ENCODE assay signal across 1 cellular context in the genomic region with DNA sequence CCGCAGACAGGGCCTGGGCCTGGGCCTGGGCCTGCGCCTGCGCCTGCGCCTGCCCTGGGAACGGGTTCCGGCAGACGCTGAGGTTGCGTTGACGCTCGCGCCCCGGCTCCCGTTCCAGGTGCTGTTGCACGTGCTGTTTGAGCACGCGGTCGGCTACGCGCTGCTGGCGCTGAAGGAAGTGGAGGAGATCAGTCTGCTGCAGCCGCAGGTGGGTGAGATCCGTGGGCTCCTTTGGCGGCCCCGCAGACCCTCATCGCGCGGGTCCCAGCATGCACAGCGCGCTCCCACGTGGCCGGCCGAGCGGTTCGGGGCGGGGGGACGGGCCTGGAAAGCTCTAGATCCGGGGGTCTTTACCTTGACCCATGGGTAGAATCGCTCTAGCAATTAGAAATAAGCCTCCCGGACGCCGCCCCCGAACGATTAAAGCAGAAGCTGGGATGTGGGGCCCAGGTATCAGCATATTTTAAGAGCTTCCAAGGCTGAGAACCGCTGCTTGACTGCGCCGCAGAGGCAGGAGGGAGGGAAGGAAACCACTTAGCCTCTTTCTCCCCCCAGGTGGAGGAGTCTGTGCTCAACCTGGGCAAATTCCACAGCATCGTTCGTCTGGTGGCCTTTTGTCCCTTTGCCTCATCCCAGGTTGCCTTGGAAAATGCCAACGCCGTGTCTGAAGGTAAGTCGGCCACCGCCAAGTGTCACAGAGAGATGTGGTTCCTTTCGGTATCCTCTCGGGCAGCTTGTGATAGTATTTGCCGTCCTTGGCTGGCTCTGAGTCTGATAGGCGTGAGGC.
A peak's percentile ranks its signal among the peaks of the same experiment; 100 is the strongest.
TF ChIP-seq lines count a peak whose summit lies in the region.

No MANE protein-coding gene starts in this region.

TF ChIP-seq in HEK293, 187 proteins besides CTCF, POLR2A, EP300 and RAD21 (continued from another document and continues in another):
- TF ChIP-seq, protein P1, sequence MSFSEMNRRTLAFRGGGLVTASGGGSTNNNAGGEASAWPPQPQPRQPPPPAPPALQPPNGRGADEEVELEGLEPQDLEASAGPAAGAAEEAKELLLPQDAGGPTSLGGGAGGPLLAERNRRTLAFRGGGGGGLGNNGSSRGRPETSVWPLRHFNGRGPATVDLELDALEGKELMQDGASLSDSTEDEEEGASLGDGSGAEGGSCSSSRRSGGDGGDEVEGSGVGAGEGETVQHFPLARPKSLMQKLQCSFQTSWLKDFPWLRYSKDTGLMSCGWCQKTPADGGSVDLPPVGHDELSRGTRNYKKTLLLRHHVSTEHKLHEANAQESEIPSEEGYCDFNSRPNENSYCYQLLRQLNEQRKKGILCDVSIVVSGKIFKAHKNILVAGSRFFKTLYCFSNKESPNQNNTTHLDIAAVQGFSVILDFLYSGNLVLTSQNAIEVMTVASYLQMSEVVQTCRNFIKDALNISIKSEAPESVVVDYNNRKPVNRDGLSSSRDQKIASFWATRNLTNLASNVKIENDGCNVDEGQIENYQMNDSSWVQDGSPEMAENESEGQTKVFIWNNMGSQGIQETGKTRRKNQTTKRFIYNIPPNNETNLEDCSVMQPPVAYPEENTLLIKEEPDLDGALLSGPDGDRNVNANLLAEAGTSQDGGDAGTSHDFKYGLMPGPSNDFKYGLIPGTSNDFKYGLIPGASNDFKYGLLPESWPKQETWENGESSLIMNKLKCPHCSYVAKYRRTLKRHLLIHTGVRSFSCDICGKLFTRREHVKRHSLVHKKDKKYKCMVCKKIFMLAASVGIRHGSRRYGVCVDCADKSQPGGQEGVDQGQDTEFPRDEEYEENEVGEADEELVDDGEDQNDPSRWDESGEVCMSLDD (tag by site-specific recombination; IDR thresholded peaks at IDR 0.05), result no peak
- TF ChIP-seq, protein P2, sequence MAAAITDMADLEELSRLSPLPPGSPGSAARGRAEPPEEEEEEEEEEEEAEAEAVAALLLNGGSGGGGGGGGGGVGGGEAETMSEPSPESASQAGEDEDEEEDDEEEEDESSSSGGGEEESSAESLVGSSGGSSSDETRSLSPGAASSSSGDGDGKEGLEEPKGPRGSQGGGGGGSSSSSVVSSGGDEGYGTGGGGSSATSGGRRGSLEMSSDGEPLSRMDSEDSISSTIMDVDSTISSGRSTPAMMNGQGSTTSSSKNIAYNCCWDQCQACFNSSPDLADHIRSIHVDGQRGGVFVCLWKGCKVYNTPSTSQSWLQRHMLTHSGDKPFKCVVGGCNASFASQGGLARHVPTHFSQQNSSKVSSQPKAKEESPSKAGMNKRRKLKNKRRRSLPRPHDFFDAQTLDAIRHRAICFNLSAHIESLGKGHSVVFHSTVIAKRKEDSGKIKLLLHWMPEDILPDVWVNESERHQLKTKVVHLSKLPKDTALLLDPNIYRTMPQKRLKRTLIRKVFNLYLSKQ (tag by site-specific recombination; IDR thresholded peaks at IDR 0.05; ENCODE audit: borderline replicate concordance), result no peak
- no peak for TF ChIP-seq ZBTB1 (tag by site-specific recombination; IDR thresholded peaks at IDR 0.05)
- TF ChIP-seq ZNF341 (tag by site-specific recombination; IDR thresholded peaks at IDR 0.05; ENCODE audit: low read depth), result 0 out of 2 replicates have a peak, but pooled peaks have one; percentile 13
- TF ChIP-seq SALL2 (tag by site-specific recombination; IDR thresholded peaks at IDR 0.05; ENCODE audit: borderline replicate concordance), result no peak
- no peak for TF ChIP-seq ZBTB26 (tag by site-specific recombination; optimal IDR thresholded peaks at IDR 0.05)
- TF ChIP-seq ZNF274 (IDR thresholded peaks at IDR 0.05; ENCODE audit: low read length), result no peak
- no peak for TF ChIP-seq ZNF274 (tag by site-specific recombination; IDR thresholded peaks at IDR 0.05; ENCODE audit: borderline replicate concordance)
- TF ChIP-seq SP2 (tag by site-specific recombination; IDR thresholded peaks at IDR 0.05), result no peak
- 0 out of 2 replicates have a peak, but pooled peaks have one; percentile 14 for TF ChIP-seq PATZ1 (tag by site-specific recombination; IDR thresholded peaks at IDR 0.05)
- TF ChIP-seq OSR2 (tag by site-specific recombination; IDR thresholded peaks at IDR 0.05), result no peak
- TF ChIP-seq ZNF311 (tag by site-specific recombination; IDR thresholded peaks at IDR 0.05; ENCODE audit: borderline replicate concordance), result no peak
- TF ChIP-seq ZNF16 (tag by site-specific recombination; IDR thresholded peaks at IDR 0.05; ENCODE audit: low read depth), result no peak
- peak; percentile 42; the same call in 1 of the 2 replicates for TF ChIP-seq ZNF501 (tag by site-specific recombination; IDR thresholded peaks at IDR 0.05)
- TF ChIP-seq ZNF488 (tag by site-specific recombination; IDR thresholded peaks at IDR 0.05), result no peak
- TF ChIP-seq, protein P3, sequence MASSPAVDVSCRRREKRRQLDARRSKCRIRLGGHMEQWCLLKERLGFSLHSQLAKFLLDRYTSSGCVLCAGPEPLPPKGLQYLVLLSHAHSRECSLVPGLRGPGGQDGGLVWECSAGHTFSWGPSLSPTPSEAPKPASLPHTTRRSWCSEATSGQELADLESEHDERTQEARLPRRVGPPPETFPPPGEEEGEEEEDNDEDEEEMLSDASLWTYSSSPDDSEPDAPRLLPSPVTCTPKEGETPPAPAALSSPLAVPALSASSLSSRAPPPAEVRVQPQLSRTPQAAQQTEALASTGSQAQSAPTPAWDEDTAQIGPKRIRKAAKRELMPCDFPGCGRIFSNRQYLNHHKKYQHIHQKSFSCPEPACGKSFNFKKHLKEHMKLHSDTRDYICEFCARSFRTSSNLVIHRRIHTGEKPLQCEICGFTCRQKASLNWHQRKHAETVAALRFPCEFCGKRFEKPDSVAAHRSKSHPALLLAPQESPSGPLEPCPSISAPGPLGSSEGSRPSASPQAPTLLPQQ (tag by site-specific recombination; IDR thresholded peaks at IDR 0.05), result no peak; the same call in 1 of the 2 replicates
- no peak for TF ChIP-seq ZNF768 (tag by site-specific recombination; IDR thresholded peaks at IDR 0.05)
- TF ChIP-seq SP3 (tag by site-specific recombination; IDR thresholded peaks at IDR 0.05), result no peak
- no peak for TF ChIP-seq PRDM10 (tag by site-specific recombination; IDR thresholded peaks at IDR 0.05)
- no peak for TF ChIP-seq ZNF701 (tag by site-specific recombination; IDR thresholded peaks at IDR 0.05)
- no peak for TF ChIP-seq TRIM28 (IDR thresholded peaks at IDR 0.05; ENCODE audit: borderline replicate concordance, low read length)
- peak; percentile 92 for TF ChIP-seq ZNF76 (tag by site-specific recombination; IDR thresholded peaks at IDR 0.05; ENCODE audit: borderline replicate concordance, low read depth)
- TF ChIP-seq MZF1 (tag by site-specific recombination; IDR thresholded peaks at IDR 0.05; ENCODE audit: borderline replicate concordance), result no peak
- TF ChIP-seq, protein P4, sequence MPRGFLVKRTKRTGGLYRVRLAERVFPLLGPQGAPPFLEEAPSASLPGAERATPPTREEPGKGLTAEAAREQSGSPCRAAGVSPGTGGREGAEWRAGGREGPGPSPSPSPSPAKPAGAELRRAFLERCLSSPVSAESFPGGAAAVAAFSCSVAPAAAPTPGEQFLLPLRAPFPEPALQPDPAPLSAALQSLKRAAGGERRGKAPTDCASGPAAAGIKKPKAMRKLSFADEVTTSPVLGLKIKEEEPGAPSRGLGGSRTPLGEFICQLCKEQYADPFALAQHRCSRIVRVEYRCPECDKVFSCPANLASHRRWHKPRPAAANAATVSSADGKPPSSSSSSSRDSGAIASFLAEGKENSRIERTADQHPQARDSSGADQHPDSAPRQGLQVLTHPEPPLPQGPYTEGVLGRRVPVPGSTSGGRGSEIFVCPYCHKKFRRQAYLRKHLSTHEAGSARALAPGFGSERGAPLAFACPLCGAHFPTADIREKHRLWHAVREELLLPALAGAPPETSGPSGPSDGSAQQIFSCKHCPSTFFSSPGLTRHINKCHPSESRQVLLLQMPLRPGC (tag by site-specific recombination; IDR thresholded peaks at IDR 0.05), result no peak
- no peak for TF ChIP-seq ZNF239 (tag by site-specific recombination; IDR thresholded peaks at IDR 0.05)
- peak; percentile 16; the same call in 1 of the 2 replicates for TF ChIP-seq EGR2 (tag by site-specific recombination; IDR thresholded peaks at IDR 0.05; ENCODE audit: low read depth)
- no peak for TF ChIP-seq ZNF366 (tag by site-specific recombination; conservative IDR thresholded peaks at IDR 0.05)
- no peak for TF ChIP-seq REST (tag by site-specific recombination; IDR thresholded peaks at IDR 0.05)
- TF ChIP-seq ZNF549 (tag by site-specific recombination; IDR thresholded peaks at IDR 0.05), result no peak
- TF ChIP-seq WT1 (tag by site-specific recombination; IDR thresholded peaks at IDR 0.05), result no peak
- no peak for TF ChIP-seq PRDM1 (tag by site-specific recombination; IDR thresholded peaks at IDR 0.05)
- peak; percentile 6; the same call in 1 of the 2 replicates for TF ChIP-seq SP7 (tag by site-specific recombination; IDR thresholded peaks at IDR 0.05)
- TF ChIP-seq ZNF211 (tag by site-specific recombination; IDR thresholded peaks at IDR 0.05; ENCODE audit: low read depth), result no peak
- no peak for TF ChIP-seq ZNF558 (tag by site-specific recombination; IDR thresholded peaks at IDR 0.05)
- no peak for TF ChIP-seq ZNF585B (tag by site-specific recombination; IDR thresholded peaks at IDR 0.05)
- TF ChIP-seq SCRT2 (tag by site-specific recombination; IDR thresholded peaks at IDR 0.05), result peak; percentile 82
- no peak for TF ChIP-seq FEZF1 (tag by site-specific recombination; IDR thresholded peaks at IDR 0.05)
